Comparison of ENCODE assay signal across 31 cellular contexts in the genomic region with DNA sequence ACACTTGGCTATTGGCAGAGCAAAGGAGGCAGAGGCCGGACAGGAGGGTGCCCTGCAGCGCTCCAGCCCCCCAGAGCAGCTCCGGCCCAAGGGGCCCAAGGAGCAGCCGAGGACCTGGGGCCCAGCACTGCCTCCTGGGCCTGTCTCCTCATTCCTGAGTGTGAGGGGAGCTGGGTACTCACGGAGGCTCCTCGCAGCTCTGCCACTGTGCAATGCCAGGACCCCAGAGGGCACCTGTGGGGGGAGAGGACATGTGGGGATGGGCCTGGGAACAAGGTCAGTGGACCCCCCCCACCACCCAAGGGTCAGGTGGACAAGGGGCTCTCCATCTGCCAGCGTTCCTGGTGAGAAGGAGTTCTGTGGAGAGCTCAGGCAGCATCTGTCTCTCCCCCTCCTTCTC.
"Had no signal": no experiment of that assay in that cellular context is flagged by ENCODE, and none has a peak within 500 bp of the region (broad histone marks: within the 10 kb centered on the region; RNA-seq: fewer than 3 reads in every experiment).

No MANE protein-coding gene starts in this region.

- H3K4me3 Mint-ChIP-seq: activated CD4-positive, alpha-beta T cell treated with anti-CD3 and anti-CD28 coated beads for 36 hours; activated CD4-positive, alpha-beta T cell treated with anti-CD3 and anti-CD28 coated beads, Interleukin-2, amount 10 ng/mL, durations not matched to agents 7 days and 5 days; activated CD8-positive, alpha-beta T cell treated with anti-CD3 and anti-CD28 coated beads, Interleukin-2, amount 10 ng/mL, durations not matched to agents 7 days and 5 days; activated naive CD4-positive, alpha-beta T cell treated with anti-CD3 and anti-CD28 coated beads for 36 hours; activated T-cell treated with anti-CD3 and anti-CD28 coated beads, Interleukin-2, amount 50 U/mL, for 4 hours; activated T-helper 1 cell treated with anti-CD3 and anti-CD28 coated beads, Interleukin-12 subunit alpha, Interleukin-12 subunit beta, Interleukin-2, Interleukin-4 antibody, amounts not matched to agents 30 ng/mL and 10 ng/mL and 1 ng/mL, durations not matched to agents 14 hours and 24 hours and 36 hours had no signal

- H3K9me3 Mint-ChIP-seq: activated T-cell treated with anti-CD3 and anti-CD28 coated beads, Interleukin-2, amount 50 U/mL, for 4 hours had no signal

- H3K27me3 ChIP-seq: ascending aorta, Peyer's patch had no signal

- H3K27ac Mint-ChIP-seq: activated CD4-positive, alpha-beta T cell treated with anti-CD3 and anti-CD28 coated beads for 36 hours; activated CD8-positive, alpha-beta T cell treated with anti-CD3 and anti-CD28 coated beads, Interleukin-2, amount 10 ng/mL, durations not matched to agents 7 days and 5 days; activated naive CD4-positive, alpha-beta T cell treated with anti-CD3 and anti-CD28 coated beads for 36 hours; activated T-helper 1 cell treated with anti-CD3 and anti-CD28 coated beads, Interleukin-12 subunit alpha, Interleukin-12 subunit beta, Interleukin-2, Interleukin-4 antibody, amounts not matched to agents 30 ng/mL and 10 ng/mL and 1 ng/mL, durations not matched to agents 14 hours and 24 hours and 36 hours had no signal

- H3K36me3 ChIP-seq: ascending aorta, breast epithelium, Peyer's patch, WERI-Rb-1 had no signal

- H3K9me3 ChIP-seq: ascending aorta, breast epithelium, Peyer's patch had no signal

- ATAC-seq: activated CD4-positive, alpha-beta T cell treated with anti-CD3 and anti-CD28 coated beads for 36 hours; activated CD8-positive, alpha-beta T cell treated with anti-CD3 and anti-CD28 coated beads, Interleukin-2, amount 10 ng/mL, durations not matched to agents 7 days and 5 days; activated naive CD4-positive, alpha-beta T cell treated with anti-CD3 and anti-CD28 coated beads, Interleukin-2, amount 50 U/mL, for 72 hours; activated T-cell treated with anti-CD3 and anti-CD28 coated beads, Interleukin-2, amount 50 U/mL, for 4 hours; PC-3; Right ventricle myocardium inferior had no signal

- DNase-seq: activated CD4-positive, alpha-beta T cell treated with anti-CD3 and anti-CD28 coated beads for 36 hours; activated CD4-positive, alpha-beta T cell treated with anti-CD3 and anti-CD28 coated beads, Interleukin-2, amount 10 ng/mL, durations not matched to agents 7 days and 5 days; activated CD4-positive, alpha-beta T cell treated with anti-CD3 and anti-CD28 coated beads, Interleukin-2, amount 50 U/mL, for 48 hours; activated CD8-positive, alpha-beta T cell treated with anti-CD3 and anti-CD28 coated beads, Interleukin-2, amount 10 ng/mL, durations not matched to agents 7 days and 5 days; activated gamma-delta T cell treated with Interleukin-2 at 50 U/mL for 16 hours; activated naive CD4-positive, alpha-beta T cell treated with anti-CD3 and anti-CD28 coated beads for 36 hours; activated T-cell treated with anti-CD3 and anti-CD28 coated beads, Interleukin-2, amount 50 U/mL, for 4 hours; amniotic stem cell; Karpas-422; KBM-7; NCI-H1048; NCI-H1105 treated with DMSO at 0.1 percent for 48 hours; NCI-H1436; NCI-H1694; NCI-H1930; NCI-H2081 treated with DMSO at 0.1 percent for 48 hours; NCI-H345; NCI-H524 treated with DMSO at 0.1 percent for 48 hours; PC-3; Peyer's patch; RPMI8226; SW 1271; T-helper 1 cell; T-helper 2 cell; T-helper 9 cell; WERI-Rb-1 had no signal

- H3K4me1 ChIP-seq: ascending aorta had no signal

- H3K27ac ChIP-seq: ascending aorta, breast epithelium, Peyer's patch, WERI-Rb-1 had no signal

- H3K4me3 ChIP-seq: ascending aorta, breast epithelium, Peyer's patch had no signal
